ENCODE assay signal across 23 cellular contexts in the genomic region with DNA sequence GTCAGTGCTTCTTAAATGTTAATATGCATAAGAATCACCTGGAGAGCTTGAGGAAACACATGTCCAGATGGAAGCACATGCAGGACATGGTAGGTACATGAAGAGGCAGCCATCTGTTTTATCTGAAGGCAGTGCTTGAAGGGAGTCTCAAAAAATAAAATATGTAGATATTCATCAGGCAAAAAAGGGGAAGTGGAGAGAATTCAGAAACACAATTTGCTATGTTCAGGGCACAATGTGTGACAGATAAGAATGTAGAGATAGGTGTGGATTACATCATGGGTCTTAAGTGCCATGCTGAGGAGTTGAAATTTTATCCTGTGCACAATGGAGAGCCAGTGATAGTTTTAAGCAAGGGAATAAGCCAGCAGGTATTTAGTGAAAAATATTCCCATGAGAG.
"Had no signal": no experiment of that assay in that cellular context is flagged by ENCODE, and none has a peak within 500 bp of the region (broad histone marks: within the 10 kb centered on the region; RNA-seq: fewer than 3 reads in every experiment).

No MANE protein-coding gene starts in this region.

- H3K4me1 ChIP-seq: ascending aorta, gastrocnemius medialis, heart left ventricle, right lobe of liver, tibial nerve had no signal

- H3K4me1 Mint-ChIP-seq: activated naive CD4-positive, alpha-beta T cell treated with anti-CD3 and anti-CD28 coated beads, Interleukin-2, amount 10 ng/mL, durations not matched to agents 7 days and 5 days; activated naive CD8-positive, alpha-beta T cell treated with anti-CD3 and anti-CD28 coated beads, Interleukin-2, amount 10 ng/mL, durations not matched to agents 7 days and 5 days; brain; mesothelial cell of epicardium; naive thymus-derived CD4-positive, alpha-beta T cell had no signal

- H3K27ac Mint-ChIP-seq: activated CD4-positive, alpha-beta T cell treated with anti-CD3 and anti-CD28 coated beads for 36 hours; activated naive CD4-positive, alpha-beta T cell treated with anti-CD3 and anti-CD28 coated beads, Interleukin-2, amount 10 ng/mL, durations not matched to agents 7 days and 5 days; activated naive CD8-positive, alpha-beta T cell treated with anti-CD3 and anti-CD28 coated beads, Interleukin-2, amount 10 ng/mL, durations not matched to agents 7 days and 5 days; activated T-helper 1 cell treated with anti-CD3 and anti-CD28 coated beads, Interleukin-12 subunit alpha, Interleukin-12 subunit beta, Interleukin-2, Interleukin-4 antibody, amounts not matched to agents 30 ng/mL and 10 ng/mL and 1 ng/mL, durations not matched to agents 14 hours and 24 hours and 36 hours; brain; mesothelial cell of epicardium; naive thymus-derived CD4-positive, alpha-beta T cell; progenitor cell of endocrine pancreas had no signal

- H3K9me3 ChIP-seq: ascending aorta, gastrocnemius medialis, ovary, right lobe of liver, tibial nerve had no signal

- H3K27me3 ChIP-seq: ascending aorta, cardiac muscle cell, gastrocnemius medialis, heart left ventricle, ovary, right lobe of liver, tibial nerve had no signal

- H3K27ac ChIP-seq: ascending aorta, cardiac muscle cell, coronary artery, dorsolateral prefrontal cortex, gastrocnemius medialis, heart left ventricle, ovary, right lobe of liver, tibial nerve had no signal

- DNase-seq: activated CD4-positive, alpha-beta T cell treated with anti-CD3 and anti-CD28 coated beads for 36 hours; activated CD4-positive, CD25-positive, alpha-beta regulatory T cell; activated gamma-delta T cell; activated naive CD4-positive, alpha-beta T cell treated with anti-CD3 and anti-CD28 coated beads, Interleukin-2, amount 10 ng/mL, durations not matched to agents 7 days and 5 days; activated naive CD8-positive, alpha-beta T cell treated with anti-CD3 and anti-CD28 coated beads, Interleukin-2, amount 10 ng/mL, durations not matched to agents 7 days and 5 days; dorsolateral prefrontal cortex; effector memory CD4-positive, alpha-beta T cell; gastrocnemius medialis; heart left ventricle; naive thymus-derived CD4-positive, alpha-beta T cell; ovary; right lobe of liver; stimulated activated CD4-positive, alpha-beta T cell treated with anti-CD3 and anti-CD28 coated beads, Interleukin-2, amount 100 ng/mL, for 48 hours; stimulated activated naive CD4-positive, alpha-beta T cell treated with Interleukin-2 at 50 U/mL for 16 hours; T1000 had no signal

- H3K36me3 Mint-ChIP-seq: activated naive CD4-positive, alpha-beta T cell treated with anti-CD3 and anti-CD28 coated beads, Interleukin-2, amount 10 ng/mL, durations not matched to agents 7 days and 5 days; brain; mesothelial cell of epicardium; naive thymus-derived CD4-positive, alpha-beta T cell had no signal

- H3K27me3 Mint-ChIP-seq: activated CD4-positive, alpha-beta T cell treated with anti-CD3 and anti-CD28 coated beads for 36 hours; activated naive CD4-positive, alpha-beta T cell treated with anti-CD3 and anti-CD28 coated beads, Interleukin-2, amount 10 ng/mL, durations not matched to agents 7 days and 5 days; activated naive CD8-positive, alpha-beta T cell treated with anti-CD3 and anti-CD28 coated beads, Interleukin-2, amount 10 ng/mL, durations not matched to agents 7 days and 5 days; brain; progenitor cell of endocrine pancreas had no signal

- H3K9me3 Mint-ChIP-seq: activated naive CD4-positive, alpha-beta T cell treated with anti-CD3 and anti-CD28 coated beads, Interleukin-2, amount 10 ng/mL, durations not matched to agents 7 days and 5 days; activated T-helper 1 cell treated with anti-CD3 and anti-CD28 coated beads, Interleukin-12 subunit alpha, Interleukin-12 subunit beta, Interleukin-2, Interleukin-4 antibody, amounts not matched to agents 30 ng/mL and 10 ng/mL and 1 ng/mL, durations not matched to agents 14 hours and 24 hours and 36 hours; brain had no signal

- H3K4me3 Mint-ChIP-seq: activated CD4-positive, alpha-beta T cell treated with anti-CD3 and anti-CD28 coated beads for 36 hours; activated naive CD4-positive, alpha-beta T cell treated with anti-CD3 and anti-CD28 coated beads, Interleukin-2, amount 10 ng/mL, durations not matched to agents 7 days and 5 days; activated naive CD8-positive, alpha-beta T cell treated with anti-CD3 and anti-CD28 coated beads, Interleukin-2, amount 10 ng/mL, durations not matched to agents 7 days and 5 days; activated T-helper 1 cell treated with anti-CD3 and anti-CD28 coated beads, Interleukin-12 subunit alpha, Interleukin-12 subunit beta, Interleukin-2, Interleukin-4 antibody, amounts not matched to agents 30 ng/mL and 10 ng/mL and 1 ng/mL, durations not matched to agents 14 hours and 24 hours and 36 hours; brain; mesothelial cell of epicardium; naive thymus-derived CD4-positive, alpha-beta T cell had no signal

- H3K36me3 ChIP-seq: ascending aorta, cardiac muscle cell, gastrocnemius medialis, heart left ventricle, ovary, right lobe of liver, tibial nerve had no signal

- ATAC-seq: activated CD4-positive, alpha-beta T cell treated with anti-CD3 and anti-CD28 coated beads for 36 hours; gastrocnemius medialis; heart left ventricle; naive thymus-derived CD4-positive, alpha-beta T cell; right lobe of liver had no signal

- H3K4me3 ChIP-seq: ascending aorta, cardiac muscle cell, coronary artery, dorsolateral prefrontal cortex, gastrocnemius medialis, heart left ventricle, ovary, right lobe of liver, tibial nerve had no signal
